Comparison of ENCODE assay signal across 23 cellular contexts in genomic region chr17:16135461-16135860, GRCh38.
"Had no signal": no experiment of that assay in that cellular context is flagged by ENCODE, and none has a peak within 500 bp of the region (broad histone marks: within the 10 kb centered on the region; RNA-seq: fewer than 3 reads in every experiment).

No MANE protein-coding gene starts in this region.

- H3K27me3 ChIP-seq: colonic mucosa, dorsolateral prefrontal cortex, gastroesophageal sphincter, hepatocyte, testis had no signal

- H3K27me3 Mint-ChIP-seq: activated CD8-positive, alpha-beta memory T cell treated with anti-CD3 and anti-CD28 coated beads, Interleukin-2, amount 10 ng/mL, durations not matched to agents 7 days and 5 days; activated naive CD4-positive, alpha-beta T cell treated with anti-CD3 and anti-CD28 coated beads, Interleukin-2, amount 10 ng/mL, durations not matched to agents 7 days and 5 days; memory B cell; stimulated activated naive B cell treated with anti-CD40 and anti-IgM and Interleukin-4, amounts not matched to agents 10 μg/mL and 1 μg/mL and 100 μg/mL, for 72 hours had no signal

- H3K4me2 ChIP-seq: hepatocyte had no signal

- DNase-seq: activated CD4-positive, alpha-beta T cell treated with anti-CD3 and anti-CD28 coated beads for 1 hour; activated CD8-positive, alpha-beta memory T cell treated with anti-CD3 and anti-CD28 coated beads, Interleukin-2, amount 10 ng/mL, durations not matched to agents 7 days and 5 days; activated CD8-positive, alpha-beta T cell treated with anti-CD3 and anti-CD28 coated beads, Interleukin-2, amount 10 ng/mL, durations not matched to agents 7 days and 5 days; activated effector memory CD4-positive, alpha-beta T cell treated with anti-CD3 and anti-CD28 coated beads, Interleukin-2, amount 50 U/mL, for 16 hours; activated naive CD4-positive, alpha-beta T cell treated with anti-CD3 and anti-CD28 coated beads, Interleukin-2, amount 10 ng/mL, durations not matched to agents 7 days and 5 days; amygdala; colonic mucosa; dorsolateral prefrontal cortex; effector memory CD4-positive, alpha-beta T cell; kidney; left colon; natural killer cell; right cardiac atrium; stimulated activated CD4-positive, alpha-beta T cell treated with anti-CD3 and anti-CD28 coated beads, Interleukin-15, amount 100 ng/mL, for 24 hours; stimulated activated CD4-positive, alpha-beta T cell treated with anti-CD3 and anti-CD28 coated beads, Interleukin-2, amount 100 ng/mL, for 24 hours; stimulated activated naive B cell treated with anti-CD40 and anti-IgM and Interleukin-4, amounts not matched to agents 10 μg/mL and 1 μg/mL and 100 μg/mL, for 72 hours; T-helper 2 cell; testis; trophoblast cell had no signal

- H3K4me3 Mint-ChIP-seq: activated CD8-positive, alpha-beta memory T cell treated with anti-CD3 and anti-CD28 coated beads, Interleukin-2, amount 10 ng/mL, durations not matched to agents 7 days and 5 days; activated CD8-positive, alpha-beta T cell treated with anti-CD3 and anti-CD28 coated beads, Interleukin-2, amount 10 ng/mL, durations not matched to agents 7 days and 5 days; activated naive CD4-positive, alpha-beta T cell treated with anti-CD3 and anti-CD28 coated beads, Interleukin-2, amount 10 ng/mL, durations not matched to agents 7 days and 5 days; memory B cell; natural killer cell; stimulated activated naive B cell treated with anti-CD40 and anti-IgM and Interleukin-4, amounts not matched to agents 10 μg/mL and 1 μg/mL and 100 μg/mL, for 72 hours; WTC11 had no signal

- H3K9me3 Mint-ChIP-seq: activated naive CD4-positive, alpha-beta T cell treated with anti-CD3 and anti-CD28 coated beads, Interleukin-2, amount 10 ng/mL, durations not matched to agents 7 days and 5 days; memory B cell; natural killer cell; stimulated activated naive B cell treated with anti-CD40 and anti-IgM and Interleukin-4, amounts not matched to agents 10 μg/mL and 1 μg/mL and 100 μg/mL, for 72 hours; WTC11 had no signal

- ATAC-seq: activated CD8-positive, alpha-beta memory T cell treated with anti-CD3 and anti-CD28 coated beads, Interleukin-2, amount 10 ng/mL, durations not matched to agents 7 days and 5 days; activated CD8-positive, alpha-beta T cell treated with anti-CD3 and anti-CD28 coated beads, Interleukin-2, amount 10 ng/mL, durations not matched to agents 7 days and 5 days; gastroesophageal sphincter; left colon; natural killer cell; right cardiac atrium; stimulated activated naive B cell treated with anti-CD40 and anti-IgM and Interleukin-4, amounts not matched to agents 10 μg/mL and 1 μg/mL and 100 μg/mL, for 72 hours; WTC11 had no signal

- H3K9me3 ChIP-seq: colonic mucosa, gastroesophageal sphincter, testis had no signal

- H3K27ac Mint-ChIP-seq: activated CD8-positive, alpha-beta memory T cell treated with anti-CD3 and anti-CD28 coated beads, Interleukin-2, amount 10 ng/mL, durations not matched to agents 7 days and 5 days; activated CD8-positive, alpha-beta T cell treated with anti-CD3 and anti-CD28 coated beads, Interleukin-2, amount 10 ng/mL, durations not matched to agents 7 days and 5 days; activated naive CD4-positive, alpha-beta T cell treated with anti-CD3 and anti-CD28 coated beads, Interleukin-2, amount 10 ng/mL, durations not matched to agents 7 days and 5 days; memory B cell; natural killer cell; stimulated activated naive B cell treated with anti-CD40 and anti-IgM and Interleukin-4, amounts not matched to agents 10 μg/mL and 1 μg/mL and 100 μg/mL, for 72 hours; WTC11 had no signal

- H2AFZ ChIP-seq: hepatocyte had no signal

- H3K4me1 ChIP-seq: colonic mucosa, gastroesophageal sphincter, testis had no signal

- H3K4me1 Mint-ChIP-seq: activated CD8-positive, alpha-beta memory T cell treated with anti-CD3 and anti-CD28 coated beads, Interleukin-2, amount 10 ng/mL, durations not matched to agents 7 days and 5 days; activated naive CD4-positive, alpha-beta T cell treated with anti-CD3 and anti-CD28 coated beads, Interleukin-2, amount 10 ng/mL, durations not matched to agents 7 days and 5 days; memory B cell; stimulated activated naive B cell treated with anti-CD40 and anti-IgM and Interleukin-4, amounts not matched to agents 10 μg/mL and 1 μg/mL and 100 μg/mL, for 72 hours; WTC11 had no signal

- H3K4me3 ChIP-seq: colonic mucosa, dorsolateral prefrontal cortex, gastroesophageal sphincter, hepatocyte, testis had no signal

- H3K27ac ChIP-seq: colonic mucosa, gastroesophageal sphincter, hepatocyte, testis had no signal
